In the genomic region with DNA sequence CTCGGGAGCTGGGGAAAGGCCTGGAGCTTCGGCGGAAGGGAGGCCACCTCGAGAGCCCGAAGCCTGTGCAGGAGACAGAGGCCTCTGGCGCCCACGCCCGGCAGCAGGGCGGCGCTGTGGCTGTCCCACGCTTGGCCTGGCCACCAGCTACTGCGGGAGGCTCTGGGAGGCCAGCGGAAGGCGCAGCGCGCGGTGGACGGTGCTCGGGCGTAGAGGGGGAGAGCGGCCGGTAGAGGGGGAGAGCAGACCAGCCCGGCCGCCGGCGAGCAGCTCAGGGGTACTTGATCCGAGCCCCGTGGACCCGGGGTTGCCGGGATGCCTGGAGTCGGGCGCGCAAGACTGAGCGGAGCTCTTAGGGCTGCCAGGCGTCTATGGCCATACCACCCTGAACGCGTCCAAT, we compare ENCODE assay signal across 25 cellular contexts. TPM values are rescaled to one million over a fixed set of nuclear protein-coding genes. Genes with fewer than 3 reads are reported as not detected.
DNase-seq lines count a peak whose midpoint lies in the region; ATAC-seq and TF ChIP-seq lines count a peak whose summit lies in the region.
"Had no signal": no experiment of that assay in that cellular context is flagged by ENCODE, and none has a peak within 500 bp of the region (broad histone marks: within the 10 kb centered on the region; RNA-seq: fewer than 3 reads in every experiment).

No MANE protein-coding gene starts in this region.

- peaks cover 35% of the 10 kb centered on the region for H3K4me1 Mint-ChIP-seq in CD14-positive monocyte

- H3K27ac ChIP-seq in stomach = no peak overlapping the region
- H3K27ac ChIP-seq: epithelial cell of prostate, lower lobe of right lung, neural progenitor cell, spleen had no signal

- no peak for TF ChIP-seq POLR2A in stomach (IDR thresholded peaks at IDR 0.05)

- H3K9me3 Mint-ChIP-seq in CD14-positive monocyte = peaks cover 24 to 67% (median 53%) of the 10 kb centered on the region in 7 donors
- H3K9me3 Mint-ChIP-seq: CD4-positive, alpha-beta T cell had no signal

- DNase-seq in D341Med (ENCODE audit: low spot score) (peak; percentile 32), adipocyte (ENCODE audit: low read depth) (no peak), left ventricle myocardium superior (peak; percentile 39), stomach (no peak), CD14-positive monocyte (ENCODE audit: low spot score) (no peak), NOMO-1 (lab: John Stamatoyannopoulos, UW; ENCODE audit: unreplicated experiment in 2 of 2) (no peak), activated T-cell treated with anti-CD3 and anti-CD28 coated beads for 4 hours (no peak), pons (ENCODE audit: low spot score) (no peak)
- DNase-seq: activated CD4-positive, alpha-beta memory T cell treated with anti-CD3 and anti-CD28 coated beads, Interleukin-2, amount 10 ng/mL, durations not matched to agents 7 days and 5 days; activated effector memory CD4-positive, alpha-beta T cell treated with anti-CD3 and anti-CD28 coated beads, Interleukin-2, amount 50 U/mL, for 16 hours; adrenal gland; CD4-positive, alpha-beta T cell; foreskin melanocyte; hippocampal formation; lower lobe of right lung; NCI-H187; NCI-H2227 treated with DMSO at 0.1 percent for 48 hours; NCI-H748 treated with DMSO at 0.1 percent for 48 hours; spleen; stimulated activated CD4-positive, alpha-beta T cell treated with anti-CD3 and anti-CD28 coated beads, Interleukin-4, amount 100 ng/mL, for 1 hour; T1000 had no signal

- WGBS in stomach, 5 donors = 6 to 23% (median 19%) methylated on average over 9 to 37 of the region's 37 CpGs

- no peak overlapping the region for H3K27ac Mint-ChIP-seq in CD14-positive monocyte
- H3K27ac Mint-ChIP-seq: activated CD4-positive, alpha-beta memory T cell treated with anti-CD3 and anti-CD28 coated beads, Interleukin-2, amount 10 ng/mL, durations not matched to agents 7 days and 5 days; CD4-positive, alpha-beta T cell; neural progenitor cell; stimulated activated naive CD8-positive, alpha-beta T cell treated with anti-CD3 and anti-CD28 coated beads, Interleukin-15, Interleukin-2, amounts not matched to agents 100 ng/mL and 50 ng/mL, for 24 hours; WTC11 had no signal

- H3K27me3 Mint-ChIP-seq in CD14-positive monocyte (ENCODE audit: low read depth in 3 of 3) = peaks cover 49 to 57% (median 55%) of the 10 kb centered on the region in 3 donors

- peaks cover 1 to 4% of the 10 kb centered on the region in 2 donors for H3K36me3 Mint-ChIP-seq in CD14-positive monocyte

- peaks cover 7% of the 10 kb centered on the region for H3K4me1 ChIP-seq in adipocyte (ENCODE audit: control insufficient read depth, insufficient read depth, low read length)
- H3K4me1 ChIP-seq in stomach = peaks cover 7 to 22% (median 14%) of the 10 kb centered on the region in 4 donors

- H3K36me3 ChIP-seq in adipocyte (ENCODE audit: control insufficient read depth, insufficient read depth, low read length, severe bottlenecking) = no peaks in the 10 kb centered on the region
- H3K36me3 ChIP-seq in stomach = no peaks in the 10 kb centered on the region
- H3K36me3 ChIP-seq: adrenal gland, lower lobe of right lung, neural progenitor cell, spleen had no signal

- no peak overlapping the region for H3K9ac ChIP-seq in adipocyte (ENCODE audit: low read length)
- H3K9ac ChIP-seq: neural progenitor cell had no signal

- H3K27me3 ChIP-seq in adipocyte (replicated peaks; ENCODE audit: control insufficient read depth, insufficient read depth, low read length) (peaks cover 24% of the 10 kb centered on the region), stomach (peaks cover 0 to 46% (median 31%) of the 10 kb centered on the region in 3 donors)
- H3K27me3 ChIP-seq: neural progenitor cell had no signal

- H3K4me3 ChIP-seq in adipocyte (ENCODE audit: low read length) (peak overlapping the region; percentile 41), stomach (peak overlapping the region; percentile 13 to 26 (median 16))
- H3K4me3 ChIP-seq: lower lobe of right lung, neural progenitor cell had no signal

- peak overlapping the region in 1 of 2 donors; percentile 79 for H3K4me3 Mint-ChIP-seq in CD14-positive monocyte
- H3K4me3 Mint-ChIP-seq: activated CD4-positive, alpha-beta memory T cell treated with anti-CD3 and anti-CD28 coated beads, Interleukin-2, amount 10 ng/mL, durations not matched to agents 7 days and 5 days; WTC11 had no signal

- no peak for TF ChIP-seq CTCF in stomach (IDR thresholded peaks at IDR 0.05)
- TF ChIP-seq CTCF in CD14-positive monocyte (IDR thresholded peaks at IDR 0.05) = no peak

- ATAC-seq in left ventricle myocardium superior = no peak
- ATAC-seq: lower lobe of right lung, WTC11 had no signal

- intact Hi-C loops in left ventricle myocardium superior (cut with micrococcal nuclease) (no loop called here), stomach (cut with DNase I; ENCODE audit: low total_unique reads) (no loop called here), CD14-positive monocyte (cut with micrococcal nuclease) (no loop called here)

- H3K9me3 ChIP-seq in adipocyte (ENCODE audit: control insufficient read depth, low read length) = peaks cover 10% of the 10 kb centered on the region
- H3K9me3 ChIP-seq in stomach = peaks cover 0 to 29% (median 11%) of the 10 kb centered on the region in 4 donors
- H3K9me3 ChIP-seq: adrenal gland had no signal

- TF ChIP-seq EP300 in stomach (IDR thresholded peaks at IDR 0.05) = no peak

RNA-seq across cellular contexts. Expression of a gene that starts 2.5 kb away (rescaled TPM):
- total RNA-seq in left ventricle myocardium superior (1.4 TPM), stomach (10 to 100 TPM in 3 of 5 donors, 1 to 10 TPM in 2; 4.7 to 34.1 (median 10.3) TPM)
- polyA plus RNA-seq in stomach (1 to 10 TPM in 2 of 3 donors, under 1 TPM in 1; 0.65 to 2.4 (median 2.2) TPM), CD14-positive monocyte (1 to 10 TPM; 1.5 to 1.7 TPM)

Comparison
In these comparisons a context has a peak if more than half of its experiments do, and no peak if none do; other contexts are left out.
1. DNase-seq: peak in D341Med (single experiment) and left ventricle myocardium superior (single experiment); none in adipocyte (single experiment), stomach (single experiment), CD14-positive monocyte (single experiment), NOMO-1 (0 of 2), activated T-cell treated with anti-CD3 and anti-CD28 coated beads for 4 hours (single experiment) and pons (single experiment).